ENCODE assay signal across 9 cellular contexts in genomic region chr12:45914090-45914489, GRCh38.
DNase-seq lines count a peak whose midpoint lies in the region; FAIRE-seq and TF ChIP-seq lines count a peak whose summit lies in the region.
"Had no signal": no experiment of that assay in that cellular context is flagged by ENCODE, and none has a peak within 500 bp of the region (broad histone marks: within the 10 kb centered on the region; RNA-seq: fewer than 3 reads in every experiment).

No MANE protein-coding gene starts in this region.

- FAIRE-seq in GM19239 (lab: Jason Lieb, UNC), result peak; percentile 76

- H3K27me3 Mint-ChIP-seq in progenitor cell of endocrine pancreas, result no peaks in the 10 kb centered on the region

- H3K9me3 Mint-ChIP-seq in progenitor cell of endocrine pancreas (ENCODE audit: low read depth), result no peaks in the 10 kb centered on the region

- peaks cover 8% of the 10 kb centered on the region for H3K36me3 Mint-ChIP-seq in progenitor cell of endocrine pancreas (ENCODE audit: insufficient read depth)

- H3K4me3 Mint-ChIP-seq in progenitor cell of endocrine pancreas (ENCODE audit: low read depth), result no peak overlapping the region

- TF ChIP-seq CTCF in progenitor cell of endocrine pancreas (IDR thresholded peaks at IDR 0.05; ENCODE audit: unreplicated experiment), result no peak

- peak; percentile 76 for DNase-seq in AG08396 (ENCODE audit: low spot score)
- DNase-seq in GM19239 (ENCODE audit: insufficient read length, low spot score), result no peak
- DNase-seq in RPMI8226, result peak; percentile 9
- DNase-seq in foreskin melanocyte, result peak; percentile 25
- no peak for DNase-seq in hypothalamus (lab: John Stamatoyannopoulos, UW)
- DNase-seq in dermis blood vessel endothelial cell, result no peak
- DNase-seq in NCI-H1694 (lab: John Stamatoyannopoulos, UW), result no peak
- DNase-seq in progenitor cell of endocrine pancreas (ENCODE audit: low spot score, unreplicated experiment), result no peak
- DNase-seq: right lobe of liver had no signal

- H3K27ac Mint-ChIP-seq in progenitor cell of endocrine pancreas, result no peak overlapping the region

- peaks cover 5% of the 10 kb centered on the region for H3K4me1 Mint-ChIP-seq in progenitor cell of endocrine pancreas (ENCODE audit: low read depth)

Comparison
In these comparisons a context has a peak if more than half of its experiments do, and no peak if none do; other contexts are left out.
1. DNase-seq: peak in AG08396 (single experiment), RPMI8226 (single experiment) and foreskin melanocyte (single experiment); none in GM19239 (single experiment), hypothalamus (0 of 51), dermis blood vessel endothelial cell (single experiment), NCI-H1694 (single experiment) and progenitor cell of endocrine pancreas (single experiment).